ENCODE assay signal across 8 cellular contexts in genomic region chr11:61892085-61892370, GRCh38. TPM values are rescaled to one million over a fixed set of nuclear protein-coding genes. Genes with fewer than 3 reads are reported as not detected.
DNase-seq lines count a peak whose midpoint lies in the region; ATAC-seq and TF ChIP-seq lines count a peak whose summit lies in the region.

No MANE protein-coding gene starts in this region.

- H3K4me1 ChIP-seq in BLaER1 (peaks cover 28% of the 10 kb centered on the region), PC-3 (ENCODE audit: insufficient read depth, low read length) (peaks cover 12% of the 10 kb centered on the region)

- H4K20me1 ChIP-seq in BLaER1 (no peaks in the 10 kb centered on the region), PC-3 (ENCODE audit: low read length) (no peaks in the 10 kb centered on the region)

- H3K4me2 ChIP-seq in BLaER1: peak overlapping the region; percentile 89
- peak overlapping the region; percentile 99 for H3K4me2 ChIP-seq in PC-3 (ENCODE audit: low read length)

- H3K9me2 ChIP-seq in PC-3 (replicated peaks; ENCODE audit: low read length): no peaks in the 10 kb centered on the region

- H3K27me3 ChIP-seq in BLaER1 (no peaks in the 10 kb centered on the region), PC-3 (ENCODE audit: low read length) (no peaks in the 10 kb centered on the region)

- peak overlapping the region; percentile 84 for H3K4me3 ChIP-seq in BLaER1
- H3K4me3 ChIP-seq in PC-3 (ENCODE audit: low read length): peak overlapping the region; percentile 74
- peak overlapping the region; percentile 37 for H3K4me3 ChIP-seq in fibroblast of mammary gland (ENCODE audit: control insufficient read depth, low read depth, low read length)

- BruUV-seq in PC-3 (replicated peaks; lab: Mats Ljungman, UMichigan): no TSS peak

- no peaks in the 10 kb centered on the region for H3F3A ChIP-seq in PC-3 (ENCODE audit: low read length, unreplicated experiment)

- DNase-seq in PC-3 (no peak), fibroblast of mammary gland (ENCODE audit: low read depth) (no peak), sciatic nerve (ENCODE audit: low spot score) (no peak), NCI-H1092 treated with DMSO at 0.1 percent for 48 hours (lab: John Stamatoyannopoulos, UW) (no peak)

- H3K9ac ChIP-seq in BLaER1: peak overlapping the region; percentile 80
- H3K9ac ChIP-seq in PC-3 (ENCODE audit: low read length): no peak overlapping the region

- ATAC-seq in GM21360 (IDR thresholded peaks at IDR 0.05; ENCODE audit: unreplicated experiment) (peak; percentile 29), PC-3 (peak; percentile 7), sciatic nerve (peak; percentile 2), GM21515 (IDR thresholded peaks at IDR 0.05; ENCODE audit: unreplicated experiment) (no peak), HG02588 (IDR thresholded peaks at IDR 0.05; ENCODE audit: unreplicated experiment) (no peak)

- peak overlapping the region; percentile 89 for H2AFZ ChIP-seq in PC-3 (ENCODE audit: low read length)

- H3K79me2 ChIP-seq in PC-3 (ENCODE audit: low read length): peaks cover 10% of the 10 kb centered on the region; the same call in 1 of the 2 replicates

- H3K27ac ChIP-seq in BLaER1 (peak overlapping the region; percentile 22; the same call in 1 of the 2 replicates), PC-3 (ENCODE audit: low read length) (no peak overlapping the region)

- CTCF ChIA-PET in PC-3 (lab: Charles Lee): interaction anchor here (0.7 kb wide), 1 partner anchor 103 kb away, joined by 4 read pairs; no protein-coding TSS in a partner anchor

- POLR2A ChIA-PET in PC-3 (lab: Charles Lee; ENCODE audit: unreplicated experiment): no interaction called here

- intact Hi-C loops in PC-3 (cut with micrococcal nuclease): loop anchor here (5.0 kb wide), 1 partner anchor 75 kb away; the partner anchor contains the start of gene FADS1
- intact Hi-C loops in sciatic nerve (cut with DNase I): no loop called here

- H3K36me3 ChIP-seq in BLaER1 (no peaks in the 10 kb centered on the region), PC-3 (ENCODE audit: low read depth, low read length) (no peaks in the 10 kb centered on the region)

- H3K9me3 ChIP-seq in BLaER1: no peaks in the 10 kb centered on the region
- H3K9me3 ChIP-seq in PC-3 (ENCODE audit: low read length): no peaks in the 10 kb centered on the region

- TF ChIP-seq CTCF in PC-3 (conservative IDR thresholded peaks at IDR 0.05; ENCODE audit: low read depth, low read length): no peak
- TF ChIP-seq CTCF in fibroblast of mammary gland (conservative IDR thresholded peaks at IDR 0.05; ENCODE audit: control insufficient read depth, insufficient read depth, low read depth, low read length): no peak

RNA-seq across cellular contexts. Expression of gene FADS3, which starts 0.7 kb away (rescaled TPM):
- 67.9 and 119 TPM in 2 replicates for total RNA-seq in PC-3 (2014; rRNA removed)
- 127 TPM for total RNA-seq in sciatic nerve

RNA-seq across cellular contexts. Expression of gene RAB3IL1, which starts 25.3 kb away (rescaled TPM):
- total RNA-seq in PC-3 (2014; rRNA removed): 6.6 and 7.9 TPM in 2 replicates
- 70.5 TPM for total RNA-seq in sciatic nerve

RNA-seq across cellular contexts. Expression of gene BEST1, which starts 58.1 kb away (rescaled TPM):
- total RNA-seq in PC-3 (2014; rRNA removed): 0.22 TPM in 1 of 2 replicates, not detected in the other
- total RNA-seq in sciatic nerve: 31.3 TPM

Comparison
In these comparisons a context has a peak if more than half of its experiments do, and no peak if none do; other contexts are left out.
1. ATAC-seq: peak in GM21360 (single experiment), PC-3 (single experiment) and sciatic nerve (single experiment); none in GM21515 (single experiment) and HG02588 (single experiment).
2. RNA of gene BEST1, which starts 58.1 kb away (total RNA-seq): 31.3 TPM in sciatic nerve (single experiment); 0.22 TPM in PC-3; every median in the first group is over 10 times any median in the second.
3. Peak in every context shown above with its lines, with median percentiles within 50 percentile points of each other: H3K4me3 ChIP-seq.